In the genomic region with DNA sequence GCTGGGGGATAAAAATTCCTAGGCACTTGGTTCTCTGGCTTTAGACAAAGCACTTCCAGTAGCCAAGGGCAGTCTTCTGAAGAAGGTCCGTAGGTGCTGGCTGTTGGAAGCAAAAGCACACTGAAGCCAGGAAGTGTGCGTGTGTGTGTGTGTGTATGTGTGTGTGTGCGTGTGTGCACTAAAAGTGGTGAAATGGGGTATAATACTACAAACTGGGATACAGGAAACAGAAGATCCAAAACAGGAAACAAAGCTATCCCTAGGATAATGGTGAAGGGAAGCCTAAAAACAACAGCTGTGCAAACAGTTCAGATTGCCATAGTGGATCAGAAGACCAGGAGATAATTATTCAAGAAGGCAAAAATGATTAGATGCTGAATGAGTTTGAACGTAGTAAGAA, we compare ENCODE assay signal across 19 cellular contexts.
DNase-seq lines count a peak whose midpoint lies in the region; ATAC-seq and TF ChIP-seq lines count a peak whose summit lies in the region.
"Had no signal": no experiment of that assay in that cellular context is flagged by ENCODE, and none has a peak within 500 bp of the region (broad histone marks: within the 10 kb centered on the region; RNA-seq: fewer than 3 reads in every experiment).

No MANE protein-coding gene starts in this region.

- no peaks in the 10 kb centered on the region for H3K27me3 ChIP-seq in A673 (replicated peaks; ENCODE audit: insufficient read depth, low read depth, low read length, poor library complexity)

- TF ChIP-seq CTCF in A673 (conservative IDR thresholded peaks at IDR 0.05; ENCODE audit: low read depth, low read length) = no peak

- no peak overlapping the region for H3K27ac ChIP-seq in A673 (ENCODE audit: low read depth, low read length, poor library complexity, severe bottlenecking)
- H3K27ac ChIP-seq: C4-2B, GM23248, HL-60, RWPE1 had no signal

- intact Hi-C loops in A673 (cut with micrococcal nuclease; ENCODE audit: unreplicated experiment) = no loop called here

- no peaks in the 10 kb centered on the region for H3K36me3 ChIP-seq in A673 (ENCODE audit: insufficient read depth, low read length, poor library complexity, severe bottlenecking)

- DNase-seq in A673 (ENCODE audit: low spot score) = peak; percentile 12
- peak; percentile 58 for DNase-seq in DMS53 (lab: John Stamatoyannopoulos, UW)
- peak; percentile 37 for DNase-seq in NCI-H748 treated with DMSO at 0.1 percent for 48 hours (lab: John Stamatoyannopoulos, UW)
- peak; percentile 12 for DNase-seq in glomerular endothelial cell (ENCODE audit: extremely low read depth, low read depth, low spot score)
- no peak for DNase-seq in stimulated activated CD4-positive, alpha-beta T cell treated with anti-CD3 and anti-CD28 coated beads, Interleukin-2, amount 100 ng/mL, for 24 hours
- DNase-seq: DND-41, GM23248, Kasumi-1, NCI-H1105, NCI-H187 treated with DMSO at 0.1 percent for 48 hours, NCI-H226, NCI-H524 treated with DMSO at 0.1 percent for 48 hours, PC-3 had no signal

- H3K4me1 ChIP-seq in A673 (ENCODE audit: insufficient read depth, low read length, poor library complexity, severe bottlenecking) = no peaks in the 10 kb centered on the region

- H3K4me3 ChIP-seq in A673 (ENCODE audit: low read depth, low read length, poor library complexity, severe bottlenecking) = no peak overlapping the region
- H3K4me3 ChIP-seq: GM23248 had no signal

- H3K9me3 ChIP-seq in A673 (ENCODE audit: low read depth, low read length, poor library complexity, severe bottlenecking) = no peaks in the 10 kb centered on the region

- POLR2A ChIA-PET in A673 (lab: Charles Lee; ENCODE audit: low non-redundant PET) = no interaction called here

- BruUV-seq in A673 (replicated peaks; lab: Mats Ljungman, UMichigan) = no TSS peak

- CTCF ChIA-PET in A673 (lab: Charles Lee) = no interaction called here

- ATAC-seq in GM19463 (IDR thresholded peaks at IDR 0.05; ENCODE audit: unreplicated experiment) (no peak), HG03460 (IDR thresholded peaks at IDR 0.05; ENCODE audit: unreplicated experiment) (no peak)
- ATAC-seq: HCT116, PC-3 had no signal

Comparison
In these comparisons a context has a peak if more than half of its experiments do, and no peak if none do; other contexts are left out.
1. DNase-seq: peak in A673 (single experiment), DMS53 (single experiment), NCI-H748 treated with DMSO at 0.1 percent for 48 hours (single experiment) and glomerular endothelial cell (single experiment); none in stimulated activated CD4-positive, alpha-beta T cell treated with anti-CD3 and anti-CD28 coated beads, Interleukin-2, amount 100 ng/mL, for 24 hours (0 of 2).